ENCODE assay signal across 22 cellular contexts in the genomic region with DNA sequence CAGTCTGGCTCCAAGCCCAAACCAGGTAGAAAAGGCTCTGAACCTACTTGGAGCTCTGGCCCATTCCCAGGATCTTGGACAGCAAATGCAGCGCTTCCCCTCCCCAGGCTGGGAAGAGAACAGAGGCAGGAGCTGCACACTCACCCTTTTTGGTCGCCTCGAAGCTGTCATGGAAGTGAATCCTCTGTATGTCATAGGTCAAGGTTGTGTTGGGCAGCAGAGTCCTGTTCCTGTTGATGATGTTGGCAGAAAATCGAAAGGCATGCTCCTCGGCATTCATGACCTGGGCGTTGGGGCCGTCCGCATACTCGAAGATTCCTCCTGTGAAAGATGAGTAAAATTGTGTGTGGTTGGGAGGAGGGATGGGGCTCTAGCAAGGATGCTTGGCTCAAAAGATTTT.
DNase-seq lines count a peak whose midpoint lies in the region; ATAC-seq, FAIRE-seq and TF ChIP-seq lines count a peak whose summit lies in the region.
"Had no signal": no experiment of that assay in that cellular context is flagged by ENCODE, and none has a peak within 500 bp of the region (broad histone marks: within the 10 kb centered on the region; RNA-seq: fewer than 3 reads in every experiment).

No MANE protein-coding gene starts in this region.

- TF ChIP-seq POLR2A in HepG2 (IDR thresholded peaks at IDR 0.05; ENCODE audit: insufficient read depth in 1 of 2, low read depth in 2 of 2, low read length in 2 of 2) (no peak), right lobe of liver (IDR thresholded peaks at IDR 0.05) (no peak), esophagus muscularis mucosa (IDR thresholded peaks at IDR 0.05; ENCODE audit: low read depth) (no peak)

- H3K9me3 ChIP-seq in HepG2 (ENCODE audit: low read length) (no peaks in the 10 kb centered on the region), right lobe of liver (no peaks in the 10 kb centered on the region), esophagus muscularis mucosa (no peaks in the 10 kb centered on the region)
- H3K9me3 ChIP-seq: Caco-2 had no signal

- TF ChIP-seq RAD21 in HepG2 (CRISPR knock-in tag; IDR thresholded peaks at IDR 0.05) = no peak

- in situ Hi-C loops in HepG2 (cut with HindIII; ENCODE audit: extremely low pct_ligation_motif_present, low pct_unique_long_range_greater_than_20kb) = no loop called here

- POLR2A ChIA-PET in HepG2 (lab: Yijun Ruan, JAX) = no interaction called here

- H3K4me3 ChIP-seq in HepG2 (replicated peaks in 1 of 3; ENCODE audit: insufficient read depth in 1 of 3, low read depth in 2 of 3, low read length in 3 of 3) = no peak overlapping the region
- H3K4me3 ChIP-seq in right lobe of liver = no peak overlapping the region
- H3K4me3 ChIP-seq in esophagus muscularis mucosa = no peak overlapping the region
- H3K4me3 ChIP-seq: GM23248 had no signal

- TF ChIP-seq CTCF in HepG2 (CRISPR knock-in tag; IDR thresholded peaks at IDR 0.05) = no peak
- TF ChIP-seq CTCF in right lobe of liver (IDR thresholded peaks at IDR 0.05) = no peak
- TF ChIP-seq CTCF in esophagus muscularis mucosa (IDR thresholded peaks at IDR 0.05) = no peak

- H3K4me2 ChIP-seq in HepG2 (ENCODE audit: low read depth, low read length) = no peak overlapping the region

- FAIRE-seq in HepG2 (lab: Jason Lieb, UNC) = no peak
- FAIRE-seq: A204.1 had no signal

- H3K4me1 ChIP-seq in HepG2 (ENCODE audit: insufficient read depth, low read length) (no peaks in the 10 kb centered on the region), right lobe of liver (no peaks in the 10 kb centered on the region), esophagus muscularis mucosa (peaks cover 0 to 4% (median 0%) of the 10 kb centered on the region in 4 donors)
- H3K4me1 ChIP-seq: Caco-2 had no signal

- DNase-seq in HepG2 (ENCODE audit: low spot score) (no peak), right lobe of liver (no peak), esophagus muscularis mucosa (ENCODE audit: extremely low spot score) (peak; percentile 90), posterior vena cava (ENCODE audit: low spot score) (peak; percentile 30), ureter (ENCODE audit: low spot score) (peak; percentile 22), SW480 (ENCODE audit: low spot score) (no peak)
- DNase-seq: Caco-2, DMS153, GDM1, GM23248, KBM-7, NCI-H1105 treated with DMSO at 0.1 percent for 48 hours, NCI-H1694, NCI-H2081 treated with DMSO at 0.1 percent for 48 hours, NCI-H510A, NCI-H774, OCI-M1, SHP77 had no signal

- no peaks in the 10 kb centered on the region for H3K79me2 ChIP-seq in HepG2 (ENCODE audit: insufficient read depth, low read length)

- H3K27me3 ChIP-seq in HepG2 (ENCODE audit: control insufficient read depth in 1 of 2, insufficient read depth in 2 of 2, low read length in 2 of 2) (no peaks in the 10 kb centered on the region), right lobe of liver (no peaks in the 10 kb centered on the region), esophagus muscularis mucosa (peaks cover 0 to 50% (median 0%) of the 10 kb centered on the region in 4 donors)

- TF ChIP-seq EP300 in HepG2 (IDR thresholded peaks at IDR 0.05; ENCODE audit: low read depth in 2 of 2, low read length in 2 of 2) (no peak), HepG2 (CRISPR knock-in tag; IDR thresholded peaks at IDR 0.05; ENCODE audit: borderline replicate concordance) (no peak), esophagus muscularis mucosa (IDR thresholded peaks at IDR 0.05) (no peak)

- H2AFZ ChIP-seq in HepG2 (ENCODE audit: low read length) = no peak overlapping the region
- H2AFZ ChIP-seq: GM23248 had no signal

- H3K27ac ChIP-seq in HepG2 (ENCODE audit: extremely low read length, insufficient read depth, low read length) = no peak overlapping the region
- no peak overlapping the region for H3K27ac ChIP-seq in right lobe of liver
- H3K27ac ChIP-seq in esophagus muscularis mucosa (replicated peaks in 1 of 4) = no peak overlapping the region
- H3K27ac ChIP-seq: GM23248 had no signal

- no peak overlapping the region for H3K9ac ChIP-seq in HepG2 (ENCODE audit: insufficient read depth, low read depth, low read length)
- H3K9ac ChIP-seq: GM23248 had no signal

- no peaks in the 10 kb centered on the region for H3K36me3 ChIP-seq in HepG2 (replicated peaks in 1 of 2; ENCODE audit: control insufficient read depth in 1 of 2, insufficient read depth in 2 of 2, low read length in 2 of 2)
- H3K36me3 ChIP-seq in right lobe of liver = no peaks in the 10 kb centered on the region
- no peaks in the 10 kb centered on the region for H3K36me3 ChIP-seq in esophagus muscularis mucosa

- no peak for ATAC-seq in HepG2
- no peak for ATAC-seq in right lobe of liver
- no peak for ATAC-seq in GM19467 (IDR thresholded peaks at IDR 0.05; ENCODE audit: unreplicated experiment)
- ATAC-seq in GM21423 (IDR thresholded peaks at IDR 0.05; ENCODE audit: unreplicated experiment) = no peak
- ATAC-seq: HCT116 had no signal

- no peaks in the 10 kb centered on the region for H4K20me1 ChIP-seq in HepG2 (ENCODE audit: insufficient read depth, low read length)

- 18% methylated on average over 6 of the region's 9 CpGs for WGBS in HepG2 (ENCODE audit: low lambda C conversion rate)
- 48% methylated on average over 6 of the region's 9 CpGs for WGBS in right lobe of liver (ENCODE audit: insufficient coverage, low coverage, low lambda C conversion rate, missing lambda C conversion rate)
- WGBS in esophagus muscularis mucosa = 63% methylated on average over 8 of the region's 9 CpGs

- CTCF ChIA-PET in HepG2 (lab: Yijun Ruan, JAX; ENCODE audit: low intra/inter-chr PET ratio, low total read pairs) = no interaction called here

- BruUV-seq in HepG2 (replicated peaks; lab: Mats Ljungman, UMichigan) = no TSS peak

- intact Hi-C loops in HepG2 (cut with micrococcal nuclease; ENCODE audit: unreplicated experiment) (no loop called here), right lobe of liver (cut with DNase I) (no loop called here), esophagus muscularis mucosa (cut with DNase I) (no loop called here), posterior vena cava (cut with DNase I) (no loop called here)

TF ChIP-seq in HepG2, 621 proteins besides CTCF, POLR2A, EP300 and RAD21:
- TF ChIP-seq ZNF629 (CRISPR knock-in tag; conservative IDR thresholded peaks at IDR 0.05) (peak; percentile 0; the same call in 1 of the 2 replicates), HES4 (CRISPR knock-in tag; IDR thresholded peaks at IDR 0.05; ENCODE audit: borderline replicate concordance) (no peak), JARID2 (CRISPR knock-in tag; IDR thresholded peaks at IDR 0.05; ENCODE audit: insufficient replicate concordance) (no peak), DNMT1 (CRISPR knock-in tag; IDR thresholded peaks at IDR 0.05) (no peak), ZNF232 (CRISPR knock-in tag; IDR thresholded peaks at IDR 0.05; ENCODE audit: borderline replicate concordance) (no peak), NAIF1 (CRISPR knock-in tag; IDR thresholded peaks at IDR 0.05; ENCODE audit: borderline replicate concordance) (no peak)

Comparison
In these comparisons a context has a peak if more than half of its experiments do, and no peak if none do; other contexts are left out.
1. DNase-seq: peak in esophagus muscularis mucosa (single experiment), posterior vena cava (single experiment) and ureter (single experiment); none in HepG2 (single experiment), right lobe of liver (0 of 3) and SW480 (single experiment).